In the genomic region with DNA sequence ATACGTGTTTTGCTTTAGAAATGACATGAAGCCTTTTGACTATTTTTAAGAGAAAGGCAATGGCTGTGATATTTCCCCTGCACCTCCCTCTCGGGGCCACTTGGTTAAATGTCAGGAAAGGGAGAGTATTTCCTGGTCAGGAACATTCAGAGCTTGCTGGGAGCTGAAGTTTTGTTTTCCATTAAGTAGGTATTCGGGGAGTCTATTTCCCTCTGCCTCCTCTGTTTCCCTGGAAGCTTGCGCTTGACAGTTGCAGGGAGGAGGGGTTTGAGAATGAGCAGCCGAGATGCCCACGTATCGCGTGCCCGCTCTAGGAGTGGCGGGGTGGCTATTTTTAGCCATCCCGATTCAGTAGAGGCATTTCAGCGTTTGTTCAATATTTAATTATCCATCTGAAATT, we compare ENCODE assay signal across 1 cellular context.
TF ChIP-seq lines count a peak whose summit lies in the region.

No MANE protein-coding gene starts in this region.

TF ChIP-seq in HepG2, 621 proteins besides CTCF, POLR2A, EP300 and RAD21:
- TF ChIP-seq, protein P1, sequence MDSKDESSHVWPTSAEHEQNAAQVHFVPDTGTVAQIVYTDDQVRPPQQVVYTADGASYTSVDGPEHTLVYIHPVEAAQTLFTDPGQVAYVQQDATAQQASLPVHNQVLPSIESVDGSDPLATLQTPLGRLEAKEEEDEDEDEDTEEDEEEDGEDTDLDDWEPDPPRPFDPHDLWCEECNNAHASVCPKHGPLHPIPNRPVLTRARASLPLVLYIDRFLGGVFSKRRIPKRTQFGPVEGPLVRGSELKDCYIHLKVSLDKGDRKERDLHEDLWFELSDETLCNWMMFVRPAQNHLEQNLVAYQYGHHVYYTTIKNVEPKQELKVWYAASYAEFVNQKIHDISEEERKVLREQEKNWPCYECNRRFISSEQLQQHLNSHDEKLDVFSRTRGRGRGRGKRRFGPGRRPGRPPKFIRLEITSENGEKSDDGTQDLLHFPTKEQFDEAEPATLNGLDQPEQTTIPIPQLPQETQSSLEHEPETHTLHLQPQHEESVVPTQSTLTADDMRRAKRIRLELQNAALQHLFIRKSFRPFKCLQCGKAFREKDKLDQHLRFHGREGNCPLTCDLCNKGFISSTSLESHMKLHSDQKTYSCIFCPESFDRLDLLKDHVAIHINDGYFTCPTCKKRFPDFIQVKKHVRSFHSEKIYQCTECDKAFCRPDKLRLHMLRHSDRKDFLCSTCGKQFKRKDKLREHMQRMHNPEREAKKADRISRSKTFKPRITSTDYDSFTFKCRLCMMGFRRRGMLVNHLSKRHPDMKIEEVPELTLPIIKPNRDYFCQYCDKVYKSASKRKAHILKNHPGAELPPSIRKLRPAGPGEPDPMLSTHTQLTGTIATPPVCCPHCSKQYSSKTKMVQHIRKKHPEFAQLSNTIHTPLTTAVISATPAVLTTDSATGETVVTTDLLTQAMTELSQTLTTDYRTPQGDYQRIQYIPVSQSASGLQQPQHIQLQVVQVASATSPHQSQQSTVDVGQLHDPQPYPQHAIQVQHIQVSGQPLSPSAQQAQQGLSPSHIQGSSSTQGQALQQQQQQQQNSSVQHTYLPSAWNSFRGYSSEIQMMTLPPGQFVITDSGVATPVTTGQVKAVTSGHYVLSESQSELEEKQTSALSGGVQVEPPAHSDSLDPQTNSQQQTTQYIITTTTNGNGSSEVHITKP (CRISPR knock-in tag; IDR thresholded peaks at IDR 0.05; ENCODE audit: low read depth): no peak
- TF ChIP-seq, protein P2, sequence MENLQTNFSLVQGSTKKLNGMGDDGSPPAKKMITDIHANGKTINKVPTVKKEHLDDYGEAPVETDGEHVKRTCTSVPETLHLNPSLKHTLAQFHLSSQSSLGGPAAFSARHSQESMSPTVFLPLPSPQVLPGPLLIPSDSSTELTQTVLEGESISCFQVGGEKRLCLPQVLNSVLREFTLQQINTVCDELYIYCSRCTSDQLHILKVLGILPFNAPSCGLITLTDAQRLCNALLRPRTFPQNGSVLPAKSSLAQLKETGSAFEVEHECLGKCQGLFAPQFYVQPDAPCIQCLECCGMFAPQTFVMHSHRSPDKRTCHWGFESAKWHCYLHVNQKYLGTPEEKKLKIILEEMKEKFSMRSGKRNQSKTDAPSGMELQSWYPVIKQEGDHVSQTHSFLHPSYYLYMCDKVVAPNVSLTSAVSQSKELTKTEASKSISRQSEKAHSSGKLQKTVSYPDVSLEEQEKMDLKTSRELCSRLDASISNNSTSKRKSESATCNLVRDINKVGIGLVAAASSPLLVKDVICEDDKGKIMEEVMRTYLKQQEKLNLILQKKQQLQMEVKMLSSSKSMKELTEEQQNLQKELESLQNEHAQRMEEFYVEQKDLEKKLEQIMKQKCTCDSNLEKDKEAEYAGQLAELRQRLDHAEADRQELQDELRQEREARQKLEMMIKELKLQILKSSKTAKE (CRISPR knock-in tag; IDR thresholded peaks at IDR 0.05; ENCODE audit: borderline replicate concordance): no peak
- no peak for TF ChIP-seq ARID3A (IDR thresholded peaks at IDR 0.05; ENCODE audit: low read depth, low read length)
- no peak for TF ChIP-seq DPF2 (CRISPR knock-in tag; IDR thresholded peaks at IDR 0.05; ENCODE audit: borderline replicate concordance, low read depth)
- TF ChIP-seq ZNF326 (CRISPR knock-in tag; IDR thresholded peaks at IDR 0.05; ENCODE audit: borderline replicate concordance): no peak
- TF ChIP-seq HOXD1 (CRISPR knock-in tag; IDR thresholded peaks at IDR 0.05): no peak
- no peak for TF ChIP-seq FLYWCH1 (CRISPR knock-in tag; IDR thresholded peaks at IDR 0.05)
- no peak for TF ChIP-seq MYNN (CRISPR knock-in tag; IDR thresholded peaks at IDR 0.05; ENCODE audit: low read depth)
- TF ChIP-seq KDM4B (CRISPR knock-in tag; IDR thresholded peaks at IDR 0.05): no peak
- no peak for TF ChIP-seq RELA (CRISPR knock-in tag; IDR thresholded peaks at IDR 0.05)
- TF ChIP-seq ZBTB49 (CRISPR knock-in tag; IDR thresholded peaks at IDR 0.05; ENCODE audit: borderline replicate concordance): no peak
